9 cellular contexts compared by ENCODE assay signal in the genomic region with DNA sequence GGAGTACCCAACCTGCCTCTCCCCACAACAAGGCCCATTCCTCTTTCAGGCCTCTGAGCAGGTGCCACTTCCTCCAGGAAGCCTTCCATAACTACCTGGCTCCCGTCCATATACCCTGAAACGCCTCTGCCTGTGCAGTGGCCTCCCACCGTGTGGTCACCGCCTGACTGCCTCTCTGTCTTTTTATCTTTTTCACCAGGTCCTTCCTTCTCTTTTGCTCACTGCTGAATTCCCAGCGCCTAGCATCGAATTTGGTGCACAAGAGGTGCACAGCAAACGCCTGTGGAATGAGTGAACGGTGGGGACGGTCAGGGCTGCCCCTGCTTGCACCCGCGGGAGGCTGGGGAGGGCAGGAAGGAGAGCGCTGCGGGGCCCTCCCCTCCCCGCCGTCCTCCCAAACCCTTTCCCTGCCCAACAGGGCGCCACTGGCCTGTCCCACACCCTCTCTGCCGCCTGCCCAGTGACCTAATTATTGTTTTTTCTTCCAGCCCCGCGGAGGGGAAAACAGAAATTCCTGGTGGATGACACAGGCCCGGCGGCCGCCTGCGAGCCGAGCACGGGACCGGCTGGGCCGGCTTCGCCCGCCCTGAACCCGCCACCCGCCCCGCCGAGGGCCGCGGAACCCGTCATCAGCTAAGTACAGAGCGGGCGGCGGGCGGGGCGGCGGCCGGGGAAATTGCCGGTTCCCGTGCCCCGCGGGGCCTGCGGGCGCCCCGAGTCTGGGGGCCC.
DNase-seq lines count a peak whose midpoint lies in the region; ATAC-seq and TF ChIP-seq lines count a peak whose summit lies in the region.
"Had no signal": no experiment of that assay in that cellular context is flagged by ENCODE, and none has a peak within 500 bp of the region (broad histone marks: within the 10 kb centered on the region; RNA-seq: fewer than 3 reads in every experiment).

No MANE protein-coding gene starts in this region.

- H3K4me2 ChIP-seq in PC-9 (peak overlapping the region; percentile 78), mammary epithelial cell (ENCODE audit: insufficient read depth, low read depth, low read length) (peak overlapping the region; percentile 83)

- CTCF ChIA-PET in PC-9 (lab: Charles Lee): interaction anchor here (0.6 kb wide), 4 partner anchors 11 to 341 kb away, joined by 3 to 10 read pairs (median 4); no protein-coding TSS in a partner anchor
- CTCF ChIA-PET in mammary epithelial cell (lab: Charles Lee; ENCODE audit: low non-redundant PET): no interaction called here

- peaks cover 29% of the 10 kb centered on the region for H3K4me1 ChIP-seq in PC-9 (replicated peaks; ENCODE audit: insufficient read depth)
- H3K4me1 ChIP-seq in mammary epithelial cell (ENCODE audit: insufficient read depth, low read length): peaks cover 12% of the 10 kb centered on the region

- no peaks in the 10 kb centered on the region for H3K9me3 ChIP-seq in PC-9 (ENCODE audit: insufficient read depth, low read depth)
- no peaks in the 10 kb centered on the region for H3K9me3 ChIP-seq in mammary epithelial cell (replicated peaks; ENCODE audit: insufficient read depth, low read length)
- H3K9me3 ChIP-seq in iPS-18c (ENCODE audit: control insufficient read depth, insufficient read depth, low read length): peaks cover 2% of the 10 kb centered on the region

- H3K79me2 ChIP-seq in PC-9 (ENCODE audit: low read depth) (no peaks in the 10 kb centered on the region), mammary epithelial cell (ENCODE audit: insufficient read depth, low read length) (no peaks in the 10 kb centered on the region)

- no peak overlapping the region; the same call in 1 of the 2 replicates for H2AFZ ChIP-seq in PC-9
- H2AFZ ChIP-seq in mammary epithelial cell (ENCODE audit: low read depth, low read length): peak overlapping the region; percentile 87

- peak overlapping the region; percentile 42 for H3K9ac ChIP-seq in mammary epithelial cell (ENCODE audit: insufficient read depth, low read length)

- DNase-seq in DMS 273 (lab: John Stamatoyannopoulos, UW; ENCODE audit: unreplicated experiment): peak; percentile 52
- no peak for DNase-seq in DMS 273 treated with DMSO at 0.1 percent for 48 hours (lab: John Stamatoyannopoulos, UW)
- peak; percentile 77 to 92 for DNase-seq in PC-9
- DNase-seq in mammary epithelial cell: peak; percentile 86
- DNase-seq in retinal pigment epithelial cell (ENCODE audit: low read depth): peak; percentile 91

- H3K27ac ChIP-seq in PC-9 (peak overlapping the region; percentile 81), mammary epithelial cell (ENCODE audit: insufficient read depth, low read depth, low read length) (peak overlapping the region; percentile 50)
- H3K27ac ChIP-seq: 22Rv1 had no signal

- TF ChIP-seq CTCF in PC-9 (conservative IDR thresholded peaks at IDR 0.05) (no peak), mammary epithelial cell (conservative IDR thresholded peaks at IDR 0.05 in 1 of 2, IDR thresholded peaks at IDR 0.05 in 1 of 2; ENCODE audit: extremely low read depth in 1 of 2, insufficient read depth in 1 of 2, low read depth in 1 of 2, low read length in 2 of 2) (no peak), retinal pigment epithelial cell (conservative IDR thresholded peaks at IDR 0.05; ENCODE audit: low read depth, low read length) (peak; percentile 4)

- H3F3A ChIP-seq in PC-9 (ENCODE audit: insufficient read depth, low read depth): peaks cover 12% of the 10 kb centered on the region

- in situ Hi-C loops in mammary epithelial cell (cut with MboI; ENCODE audit: low sequenced_read_pairs in 2 of 2): loop anchor here (10.0 kb wide), 3 partner anchors 57 to 237 kb away; no protein-coding TSS in a partner anchor

- intact Hi-C loops in PC-9 (cut with micrococcal nuclease; ENCODE audit: unreplicated experiment) (loop anchor here (2.0 kb wide), 2 partner anchors 39 to 67 kb away; no protein-coding TSS in a partner anchor), mammary epithelial cell (cut with micrococcal nuclease) (loop anchor here (2.0 kb wide), 3 partner anchors 39 to 141 kb away; no protein-coding TSS in a partner anchor)

- BruUV-seq in PC-9 (replicated peaks; lab: Mats Ljungman, UMichigan) (no TSS peak), mammary epithelial cell (replicated peaks; lab: Mats Ljungman, UMichigan) (no TSS peak)

- H3K36me3 ChIP-seq in PC-9 (ENCODE audit: low read depth) (no peaks in the 10 kb centered on the region), mammary epithelial cell (ENCODE audit: insufficient read depth, low read length) (no peaks in the 10 kb centered on the region)

- WGBS in mammary epithelial cell (ENCODE audit: low coverage, missing lambda C conversion rate): 37% methylated on average over 10 of the region's 50 CpGs

- H3K27me3 ChIP-seq in PC-9 (ENCODE audit: insufficient read depth, low read depth) (no peaks in the 10 kb centered on the region), mammary epithelial cell (ENCODE audit: insufficient read depth, low read length) (no peaks in the 10 kb centered on the region)

- no peaks in the 10 kb centered on the region for H3K9me2 ChIP-seq in PC-9 (ENCODE audit: insufficient read depth)

- peak overlapping the region; percentile 46; the same call in 1 of the 2 replicates for H3K4me3 ChIP-seq in PC-9
- H3K4me3 ChIP-seq in mammary epithelial cell (replicated peaks in 1 of 3; ENCODE audit: insufficient read depth in 1 of 3, low read depth in 2 of 3, low read length in 3 of 3): peak overlapping the region; percentile 14 to 42 (median 40)
- peak overlapping the region; percentile 47 for H3K4me3 ChIP-seq in iPS-18c (ENCODE audit: insufficient read depth, low read depth, low read length)
- peak overlapping the region; percentile 34 for H3K4me3 ChIP-seq in retinal pigment epithelial cell (ENCODE audit: low read length)

- dilution Hi-C loops in mammary epithelial cell (cut with HindIII; ENCODE audit: low sequenced_read_pairs): no loop called here

- ATAC-seq in HG03342 (IDR thresholded peaks at IDR 0.05; ENCODE audit: unreplicated experiment) (no peak), GM19324 (IDR thresholded peaks at IDR 0.05; ENCODE audit: low FRiP score, unreplicated experiment) (no peak)

- POLR2A ChIA-PET in PC-9 (lab: Charles Lee; ENCODE audit: unreplicated experiment): interaction anchor here (0.7 to 0.9 kb wide), 4 partner anchors 8 to 207 kb away, joined by 3 to 15 read pairs (median 4); no protein-coding TSS in a partner anchor

- H4K20me1 ChIP-seq in PC-9 (ENCODE audit: insufficient read depth): no peaks in the 10 kb centered on the region
- no peaks in the 10 kb centered on the region for H4K20me1 ChIP-seq in mammary epithelial cell (ENCODE audit: insufficient read depth, low read length)
